Comparison of ENCODE assay signal across 16 cellular contexts in genomic region chr1:214453109-214453722, GRCh38.
DNase-seq lines count a peak whose midpoint lies in the region; ATAC-seq, FAIRE-seq and TF ChIP-seq lines count a peak whose summit lies in the region.
"Had no signal": no experiment of that assay in that cellular context is flagged by ENCODE, and none has a peak within 500 bp of the region (broad histone marks: within the 10 kb centered on the region; RNA-seq: fewer than 3 reads in every experiment).

No MANE protein-coding gene starts in this region.

- H3K9me3 ChIP-seq in A673 (ENCODE audit: low read depth, low read length, poor library complexity, severe bottlenecking): no peaks in the 10 kb centered on the region
- no peaks in the 10 kb centered on the region for H3K9me3 ChIP-seq in astrocyte (ENCODE audit: insufficient read depth, low read depth, low read length)
- H3K9me3 ChIP-seq in upper lobe of left lung: no peaks in the 10 kb centered on the region
- no peaks in the 10 kb centered on the region for H3K9me3 ChIP-seq in hepatocyte (ENCODE audit: low read depth)
- H3K9me3 ChIP-seq: mucosa of descending colon, ovary had no signal

- TF ChIP-seq CTCF in A673 (conservative IDR thresholded peaks at IDR 0.05; ENCODE audit: low read depth, low read length) (no peak), astrocyte (IDR thresholded peaks at IDR 0.05; ENCODE audit: insufficient read depth, low read depth, low read length) (no peak), upper lobe of left lung (IDR thresholded peaks at IDR 0.05) (no peak), hepatocyte (IDR thresholded peaks at IDR 0.05; ENCODE audit: poor library complexity) (no peak)

- peaks cover 69% of the 10 kb centered on the region for H3K4me1 ChIP-seq in A673 (ENCODE audit: insufficient read depth, low read length, poor library complexity, severe bottlenecking)
- H3K4me1 ChIP-seq in astrocyte (ENCODE audit: insufficient read depth, low read length): peaks cover 55% of the 10 kb centered on the region
- peaks cover 0 to 6% (median 3%) of the 10 kb centered on the region in 4 donors for H3K4me1 ChIP-seq in upper lobe of left lung
- H3K4me1 ChIP-seq in hepatocyte (ENCODE audit: insufficient read depth): peaks cover 16% of the 10 kb centered on the region

- intact Hi-C loops in A673 (cut with micrococcal nuclease; ENCODE audit: unreplicated experiment): no loop called here

- ATAC-seq in upper lobe of left lung (ENCODE audit: low FRiP score in 2 of 2) (no peak), HG02970 (IDR thresholded peaks at IDR 0.05; ENCODE audit: low FRiP score, unreplicated experiment) (no peak)
- ATAC-seq: mucosa of descending colon had no signal

- CTCF ChIA-PET in A673 (lab: Charles Lee): no interaction called here

- H3K4me2 ChIP-seq in astrocyte (ENCODE audit: low read length): peak overlapping the region; percentile 69
- H3K4me2 ChIP-seq in hepatocyte: no peak overlapping the region

- H3K9me2 ChIP-seq in hepatocyte (replicated peaks; ENCODE audit: insufficient read depth): no peaks in the 10 kb centered on the region

- H3K4me3 Mint-ChIP-seq in astrocyte (ENCODE audit: unreplicated experiment): peak overlapping the region; percentile 11
- H3K4me3 Mint-ChIP-seq: activated naive CD8-positive, alpha-beta T cell had no signal

- H3K9ac ChIP-seq in astrocyte (ENCODE audit: low read length): peak overlapping the region; percentile 40

- DNase-seq in A673 (ENCODE audit: low spot score): no peak
- DNase-seq in HS-5 (ENCODE audit: low read depth): peak; percentile 53
- DNase-seq in astrocyte (ENCODE audit: low read depth): peak; percentile 73
- DNase-seq in glomerular visceral epithelial cell (ENCODE audit: extremely low spot score): peak; percentile 68
- no peak for DNase-seq in stimulated activated CD4-positive, alpha-beta T cell treated with anti-CD3 and anti-CD28 coated beads, Interleukin-15, amount 100 ng/mL, for 24 hours
- DNase-seq in upper lobe of left lung: no peak
- no peak for DNase-seq in hepatocyte (ENCODE audit: low spot score)
- DNase-seq: DMS 273 treated with DMSO at 0.1 percent for 48 hours; mucosa of descending colon; NCI-H1105 treated with DMSO at 0.1 percent for 48 hours; ovary; stimulated activated CD4-positive, alpha-beta T cell treated with anti-CD3 and anti-CD28 coated beads, Interleukin-12 subunit alpha, Interleukin-12 subunit beta, amount 100 ng/mL, for 4 hours; substantia nigra had no signal

- peaks cover 12% of the 10 kb centered on the region for H3K36me3 Mint-ChIP-seq in astrocyte (ENCODE audit: low read depth, unreplicated experiment)
- H3K36me3 Mint-ChIP-seq: activated naive CD8-positive, alpha-beta T cell had no signal

- peak overlapping the region; percentile 84 for H3K27ac Mint-ChIP-seq in astrocyte (ENCODE audit: unreplicated experiment)
- H3K27ac Mint-ChIP-seq: activated naive CD8-positive, alpha-beta T cell had no signal

- no peaks in the 10 kb centered on the region for H3K27me3 Mint-ChIP-seq in astrocyte (ENCODE audit: low read depth, unreplicated experiment)
- H3K27me3 Mint-ChIP-seq: activated naive CD8-positive, alpha-beta T cell had no signal

- TF ChIP-seq EP300 in upper lobe of left lung (IDR thresholded peaks at IDR 0.05): no peak

- H3K4me1 Mint-ChIP-seq in astrocyte (ENCODE audit: low read depth, unreplicated experiment): peaks cover 68% of the 10 kb centered on the region

- H3K79me2 ChIP-seq in astrocyte (ENCODE audit: insufficient read depth, low read length) (peaks cover 93% of the 10 kb centered on the region), hepatocyte (peaks cover 62% of the 10 kb centered on the region)

- H3K27ac ChIP-seq in A673 (ENCODE audit: low read depth, low read length, poor library complexity, severe bottlenecking) (peak overlapping the region; percentile 55), astrocyte (ENCODE audit: low read depth, low read length) (peak overlapping the region; percentile 69), upper lobe of left lung (no peak overlapping the region), hepatocyte (no peak overlapping the region)
- H3K27ac ChIP-seq: ovary had no signal

- BruUV-seq in A673 (replicated peaks; lab: Mats Ljungman, UMichigan): no TSS peak

- FAIRE-seq in astrocyte (lab: Jason Lieb, UNC): peak; percentile 66
- FAIRE-seq: colon had no signal

- POLR2A ChIA-PET in A673 (lab: Charles Lee; ENCODE audit: low non-redundant PET): no interaction called here

- no peak overlapping the region for H2AFZ ChIP-seq in astrocyte (ENCODE audit: low read depth, low read length)
- no peak overlapping the region for H2AFZ ChIP-seq in hepatocyte

- WGBS in upper lobe of left lung, 2 donors: 88 to 98% methylated on average over 3 of the region's 3 CpGs
- 91% methylated on average over 3 of the region's 3 CpGs for WGBS in hepatocyte (ENCODE audit: low lambda C conversion rate, missing lambda C conversion rate)

- H3K9me3 Mint-ChIP-seq in astrocyte (ENCODE audit: unreplicated experiment): no peaks in the 10 kb centered on the region

- no peak for TF ChIP-seq POLR2A in upper lobe of left lung (IDR thresholded peaks at IDR 0.05)

- H3K4me3 ChIP-seq in A673 (ENCODE audit: low read depth, low read length, poor library complexity, severe bottlenecking) (no peak overlapping the region), astrocyte (ENCODE audit: insufficient read depth, low read depth, low read length) (no peak overlapping the region), upper lobe of left lung (no peak overlapping the region), hepatocyte (no peak overlapping the region)
- H3K4me3 ChIP-seq: mucosa of descending colon, ovary had no signal

- H3K27me3 ChIP-seq in A673 (replicated peaks; ENCODE audit: insufficient read depth, low read depth, low read length, poor library complexity): no peaks in the 10 kb centered on the region
- H3K27me3 ChIP-seq in astrocyte (ENCODE audit: insufficient read depth, low read length): no peaks in the 10 kb centered on the region
- no peaks in the 10 kb centered on the region for H3K27me3 ChIP-seq in upper lobe of left lung
- H3K27me3 ChIP-seq in hepatocyte: no peaks in the 10 kb centered on the region
- H3K27me3 ChIP-seq: ovary had no signal

- H3K36me3 ChIP-seq in A673 (ENCODE audit: insufficient read depth, low read length, poor library complexity, severe bottlenecking) (no peaks in the 10 kb centered on the region), astrocyte (ENCODE audit: insufficient read depth, low read length) (no peaks in the 10 kb centered on the region), upper lobe of left lung (peaks cover 0 to 10% (median 0%) of the 10 kb centered on the region in 4 donors), hepatocyte (replicated peaks; ENCODE audit: insufficient read depth, low read depth) (no peaks in the 10 kb centered on the region)
- H3K36me3 ChIP-seq: ovary had no signal

- H4K20me1 ChIP-seq in astrocyte (ENCODE audit: insufficient read depth, low read length) (peaks cover 2% of the 10 kb centered on the region), hepatocyte (ENCODE audit: insufficient read depth, poor library complexity, severe bottlenecking) (no peaks in the 10 kb centered on the region)

Comparison
In these comparisons a context has a peak if more than half of its experiments do, and no peak if none do; other contexts are left out.
1. DNase-seq: peak in HS-5 (single experiment), astrocyte (single experiment) and glomerular visceral epithelial cell (single experiment); none in A673 (single experiment), stimulated activated CD4-positive, alpha-beta T cell treated with anti-CD3 and anti-CD28 coated beads, Interleukin-15, amount 100 ng/mL, for 24 hours (single experiment), upper lobe of left lung (0 of 2) and hepatocyte (single experiment).
2. H3K27ac ChIP-seq: peak in A673 (single experiment) and astrocyte (single experiment); none in upper lobe of left lung (0 of 4) and hepatocyte (single experiment).